6 cellular contexts compared by ENCODE assay signal in the genomic region with DNA sequence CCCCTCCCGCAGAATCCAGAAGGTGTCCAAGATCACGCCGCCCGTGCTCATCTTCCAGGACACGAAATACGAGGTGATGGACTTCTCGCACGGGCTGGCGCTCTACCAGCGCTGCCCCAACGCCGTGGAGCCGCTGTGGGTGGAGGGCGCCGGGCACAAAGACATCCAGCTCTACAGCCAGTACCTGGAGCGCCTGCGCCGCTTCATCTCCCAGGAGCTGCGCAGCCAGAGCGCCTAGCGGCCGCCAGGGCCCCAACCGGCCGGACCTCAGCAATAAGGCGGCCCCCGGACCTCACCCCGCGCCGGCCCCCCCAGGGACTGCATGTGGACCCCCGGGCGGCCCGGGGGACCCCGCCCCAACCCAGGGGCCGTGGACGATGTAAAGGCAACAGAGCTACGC. TPM values are rescaled to one million over a fixed set of nuclear protein-coding genes. Genes with fewer than 3 reads are reported as not detected.
"Had no signal": no experiment of that assay in that cellular context is flagged by ENCODE, and none has a peak within 500 bp of the region (broad histone marks: within the 10 kb centered on the region; RNA-seq: fewer than 3 reads in every experiment).

No MANE protein-coding gene starts in this region.

RNA-seq across cellular contexts. Expression of a gene that starts 50.5 kb away (rescaled TPM):
- total RNA-seq: GM23248, GM23338, H1, H7, H9, HFFc6 had no signal
- polyA plus RNA-seq: GM23248, GM23338, H1 had no signal
